In the genomic region with DNA sequence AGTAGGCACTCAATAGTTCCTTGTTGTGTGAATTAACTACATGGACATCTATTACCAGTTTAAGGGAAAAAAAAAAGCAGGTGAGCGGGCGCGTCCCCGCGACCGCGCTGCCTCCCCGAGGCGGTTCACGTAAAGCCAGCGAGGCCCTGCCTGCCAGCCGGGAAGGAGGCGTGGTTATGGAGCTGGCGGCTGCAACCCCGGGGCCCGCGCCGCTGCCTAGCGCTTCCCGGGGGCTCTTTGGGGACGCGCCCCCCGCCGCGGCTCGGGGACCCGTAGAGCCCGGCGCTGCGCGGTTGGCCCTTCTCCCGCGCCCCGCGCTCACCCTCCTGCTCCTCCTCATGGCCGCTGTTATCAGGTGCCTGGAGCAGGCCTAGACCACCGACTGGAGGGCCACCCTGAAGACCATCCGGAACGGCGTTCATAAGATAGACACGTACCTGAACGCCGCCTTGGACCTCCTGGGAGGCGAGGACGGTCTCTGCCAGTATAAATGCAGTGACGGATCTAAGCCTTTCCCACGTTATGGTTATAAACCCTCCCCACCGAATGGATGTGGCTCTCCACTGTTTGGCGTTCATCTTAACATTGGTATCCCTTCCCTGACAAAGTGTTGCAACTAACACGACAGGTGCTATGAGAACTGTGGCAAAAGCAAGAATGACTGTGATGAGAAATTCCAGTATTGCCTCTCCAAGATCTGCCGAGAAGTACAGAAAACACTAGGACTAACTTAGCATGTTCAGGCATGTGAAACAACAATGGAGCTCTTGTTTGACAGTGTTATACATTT, we compare ENCODE assay signal across 8 cellular contexts. TPM values are rescaled to one million over a fixed set of nuclear protein-coding genes. Genes with fewer than 3 reads are reported as not detected.
DNase-seq lines count a peak whose midpoint lies in the region; ATAC-seq and TF ChIP-seq lines count a peak whose summit lies in the region.

No MANE protein-coding gene starts in this region.

- H3K9ac ChIP-seq in NT2/D1 (ENCODE audit: insufficient read length, low read depth): peak overlapping the region; percentile 62

- TF ChIP-seq CTCF in fibroblast of mammary gland (conservative IDR thresholded peaks at IDR 0.05; ENCODE audit: control insufficient read depth, insufficient read depth, low read depth, low read length): no peak

- ATAC-seq in HG03108 (IDR thresholded peaks at IDR 0.05; ENCODE audit: unreplicated experiment): peak; percentile 20
- ATAC-seq in activated T-helper 17 cell treated with anti-CD3 and anti-CD28 coated beads, Interleukin-2, amount 50 U/mL, for 72 hours (replicated peaks): no peak
- ATAC-seq in natural killer cell treated with Interleukin-12 subunit alpha and Interleukin-12 subunit beta and Interleukin-15 and Interleukin-18, amount 100 ng/mL, for 72 hours: no peak

- H3K4me1 ChIP-seq in NT2/D1 (ENCODE audit: insufficient read depth, insufficient read length): peaks cover 10% of the 10 kb centered on the region

- H3K9me3 ChIP-seq in NT2/D1 (ENCODE audit: insufficient read depth, low read length): no peaks in the 10 kb centered on the region

- H3K9me3 Mint-ChIP-seq in activated T-helper 17 cell treated with anti-CD3 and anti-CD28 coated beads, Interleukin-2, amount 50 U/mL, for 72 hours: no peaks in the 10 kb centered on the region
- H3K9me3 Mint-ChIP-seq in natural killer cell treated with Interleukin-12 subunit alpha and Interleukin-12 subunit beta and Interleukin-15 and Interleukin-18, amount 100 ng/mL, for 72 hours: no peaks in the 10 kb centered on the region

- H3K27ac ChIP-seq in temporal lobe (ENCODE audit: low read depth, low read length): peak overlapping the region; percentile 44

- H3K4me3 ChIP-seq in NT2/D1 (ENCODE audit: insufficient read length, low read depth) (peak overlapping the region; percentile 29), fibroblast of mammary gland (ENCODE audit: control insufficient read depth, low read depth, low read length) (peak overlapping the region; percentile 22)

- H3K27ac Mint-ChIP-seq in activated T-helper 17 cell treated with anti-CD3 and anti-CD28 coated beads, Interleukin-2, amount 50 U/mL, for 72 hours: no peak overlapping the region
- no peak overlapping the region for H3K27ac Mint-ChIP-seq in natural killer cell treated with Interleukin-12 subunit alpha and Interleukin-12 subunit beta and Interleukin-15 and Interleukin-18, amount 100 ng/mL, for 72 hours

- H3K36me3 Mint-ChIP-seq in activated T-helper 17 cell treated with anti-CD3 and anti-CD28 coated beads, Interleukin-2, amount 50 U/mL, for 72 hours (ENCODE audit: low read depth): peaks cover 31% of the 10 kb centered on the region
- no peaks in the 10 kb centered on the region for H3K36me3 Mint-ChIP-seq in natural killer cell treated with Interleukin-12 subunit alpha and Interleukin-12 subunit beta and Interleukin-15 and Interleukin-18, amount 100 ng/mL, for 72 hours

- no peaks in the 10 kb centered on the region for H3K27me3 Mint-ChIP-seq in activated T-helper 17 cell treated with anti-CD3 and anti-CD28 coated beads, Interleukin-2, amount 50 U/mL, for 72 hours
- H3K27me3 Mint-ChIP-seq in natural killer cell treated with Interleukin-12 subunit alpha and Interleukin-12 subunit beta and Interleukin-15 and Interleukin-18, amount 100 ng/mL, for 72 hours: peaks cover 3 to 7% of the 10 kb centered on the region in 2 donors

- H3K4me1 Mint-ChIP-seq in activated T-helper 17 cell treated with anti-CD3 and anti-CD28 coated beads, Interleukin-2, amount 50 U/mL, for 72 hours: peaks cover 6% of the 10 kb centered on the region
- H3K4me1 Mint-ChIP-seq in natural killer cell treated with Interleukin-12 subunit alpha and Interleukin-12 subunit beta and Interleukin-15 and Interleukin-18, amount 100 ng/mL, for 72 hours (ENCODE audit: low read depth in 2 of 2): peaks cover 23 to 35% of the 10 kb centered on the region in 2 donors

- H3K27me3 ChIP-seq in NT2/D1 (ENCODE audit: insufficient read depth, insufficient read length): no peaks in the 10 kb centered on the region

- DNase-seq in AG20443 (ENCODE audit: low spot score): peak; percentile 71
- peak; percentile 76 for DNase-seq in NT2/D1 (ENCODE audit: low read depth, low spot score)
- DNase-seq in fibroblast of mammary gland (ENCODE audit: low read depth): peak; percentile 37
- DNase-seq in natural killer cell treated with Interleukin-12 subunit alpha and Interleukin-12 subunit beta and Interleukin-15 and Interleukin-18, amount 100 ng/mL, for 72 hours (ENCODE audit: low spot score): peak; percentile 71
- no peak for DNase-seq in GDM1 (lab: John Stamatoyannopoulos, UW)

- peak overlapping the region; percentile 44 for H3K4me3 Mint-ChIP-seq in activated T-helper 17 cell treated with anti-CD3 and anti-CD28 coated beads, Interleukin-2, amount 50 U/mL, for 72 hours
- peak overlapping the region; percentile 38 for H3K4me3 Mint-ChIP-seq in natural killer cell treated with Interleukin-12 subunit alpha and Interleukin-12 subunit beta and Interleukin-15 and Interleukin-18, amount 100 ng/mL, for 72 hours

- H3K36me3 ChIP-seq in NT2/D1 (ENCODE audit: insufficient read depth, insufficient read length, low read length): peaks cover 40% of the 10 kb centered on the region

RNA-seq across cellular contexts. Expression of a gene that starts 2.6 kb away (rescaled TPM):
- total RNA-seq in activated T-helper 17 cell treated with anti-CD3 and anti-CD28 coated beads, Interleukin-2, amount 50 U/mL, for 72 hours: 10 to 100 TPM; 26.6 to 39.8 TPM
- total RNA-seq in natural killer cell treated with Interleukin-12 subunit alpha and Interleukin-12 subunit beta and Interleukin-15 and Interleukin-18, amount 100 ng/mL, for 72 hours: 10 to 100 TPM; 53.9 to 59.3 TPM
- 6.9 TPM for total RNA-seq in temporal lobe

RNA-seq across cellular contexts. Expression of a gene that starts 35.6 kb away (rescaled TPM):
- total RNA-seq in activated T-helper 17 cell treated with anti-CD3 and anti-CD28 coated beads, Interleukin-2, amount 50 U/mL, for 72 hours: 10 to 100 TPM; 38.6 to 45.3 TPM
- total RNA-seq in natural killer cell treated with Interleukin-12 subunit alpha and Interleukin-12 subunit beta and Interleukin-15 and Interleukin-18, amount 100 ng/mL, for 72 hours: 10 to 100 TPM; 20.7 to 56.4 TPM
- 0.98 TPM for total RNA-seq in temporal lobe

RNA-seq across cellular contexts. Expression of a gene that starts 35.8 kb away (rescaled TPM):
- 10 to 100 TPM; 63.1 to 82.5 TPM for total RNA-seq in activated T-helper 17 cell treated with anti-CD3 and anti-CD28 coated beads, Interleukin-2, amount 50 U/mL, for 72 hours
- total RNA-seq in natural killer cell treated with Interleukin-12 subunit alpha and Interleukin-12 subunit beta and Interleukin-15 and Interleukin-18, amount 100 ng/mL, for 72 hours: 100 to 1,000 TPM in 1 of 2 donors, 10 to 100 TPM in 1; 94.7 to 105 TPM
- 17.2 TPM for total RNA-seq in temporal lobe

Comparison
In these comparisons a context has a peak if more than half of its experiments do, and no peak if none do; other contexts are left out.
1. RNA of a gene that starts 35.6 kb away (total RNA-seq): 20.7 to 56.4 TPM in natural killer cell treated with Interleukin-12 subunit alpha and Interleukin-12 subunit beta and Interleukin-15 and Interleukin-18, amount 100 ng/mL, for 72 hours and 38.6 to 45.3 TPM in activated T-helper 17 cell treated with anti-CD3 and anti-CD28 coated beads, Interleukin-2, amount 50 U/mL, for 72 hours; 0.98 TPM in temporal lobe (single experiment); every median in the first group is over 10 times any median in the second.